Comparison of ENCODE assay signal across 1 cellular context in genomic region chr18:58536534-58537271, GRCh38.
TF ChIP-seq lines count a peak whose summit lies in the region.

No MANE protein-coding gene starts in this region.

TF ChIP-seq in GM12878, 131 proteins besides CTCF, POLR2A, EP300 and RAD21 (continued from another document and continues in another):
- TF ChIP-seq ZBTB40 (IDR thresholded peaks at IDR 0.05; ENCODE audit: borderline replicate concordance): no peak
- TF ChIP-seq PKNOX1 (IDR thresholded peaks at IDR 0.05): no peak
- TF ChIP-seq NFIC (IDR thresholded peaks at IDR 0.05; ENCODE audit: low read depth, low read length): no peak
- no peak for TF ChIP-seq MEF2A (IDR thresholded peaks at IDR 0.05; ENCODE audit: insufficient read depth, low read depth, low read length)
- no peak; the same call in 1 of the 2 replicates for TF ChIP-seq LARP7 (IDR thresholded peaks at IDR 0.05)
- no peak for TF ChIP-seq FOXM1 (IDR thresholded peaks at IDR 0.05; ENCODE audit: low read depth, low read length)
- no peak for TF ChIP-seq CREM (IDR thresholded peaks at IDR 0.05; ENCODE audit: low read depth)
- TF ChIP-seq SPI1 (IDR thresholded peaks at IDR 0.05; ENCODE audit: borderline replicate concordance, insufficient read depth, low read depth, low read length): peak; percentile 100
- TF ChIP-seq PML (IDR thresholded peaks at IDR 0.05; ENCODE audit: low read length): no peak
- no peak; the same call in 1 of the 2 replicates for TF ChIP-seq ZNF217 (IDR thresholded peaks at IDR 0.05)
- no peak for TF ChIP-seq CUX1 (IDR thresholded peaks at IDR 0.05; ENCODE audit: insufficient replicate concordance, low read depth, low read length)
- no peak for TF ChIP-seq SIX5 (IDR thresholded peaks at IDR 0.05; ENCODE audit: low read depth, low read length, severe bottlenecking)
- TF ChIP-seq SREBF2 (IDR thresholded peaks at IDR 0.05; ENCODE audit: low read length): no peak
- TF ChIP-seq SMAD5 (IDR thresholded peaks at IDR 0.05; ENCODE audit: low read depth): no peak; the same call in 1 of the 2 replicates
- TF ChIP-seq NR2C1 (IDR thresholded peaks at IDR 0.05): no peak
- no peak; the same call in 1 of the 2 replicates for TF ChIP-seq GATAD2B (conservative IDR thresholded peaks at IDR 0.05; ENCODE audit: low read depth)
- TF ChIP-seq BCL3 (IDR thresholded peaks at IDR 0.05; ENCODE audit: borderline replicate concordance, insufficient read depth, low read depth, low read length, poor library complexity, severe bottlenecking): peak; percentile 13
- no peak for TF ChIP-seq SREBF1 (IDR thresholded peaks at IDR 0.05; ENCODE audit: low read length)
- TF ChIP-seq RBBP5 (conservative IDR thresholded peaks at IDR 0.05): no peak
- TF ChIP-seq CEBPB (IDR thresholded peaks at IDR 0.05; ENCODE audit: borderline replicate concordance in 1 of 2, low read depth in 2 of 2, low read length in 2 of 2): no peak
- TF ChIP-seq HSF1 (IDR thresholded peaks at IDR 0.05; ENCODE audit: low read depth, low read length): no peak
- TF ChIP-seq EED (IDR thresholded peaks at IDR 0.05; ENCODE audit: low read depth): peak; percentile 91
- TF ChIP-seq NBN (IDR thresholded peaks at IDR 0.05): 0 out of 2 replicates have a peak, but pooled peaks have one; percentile 16
- no peak for TF ChIP-seq WRNIP1 (IDR thresholded peaks at IDR 0.05; ENCODE audit: borderline replicate concordance, low read depth, low read length)
- no peak for TF ChIP-seq YY1 (IDR thresholded peaks at IDR 0.05; ENCODE audit: low read depth, low read length)
- TF ChIP-seq RCOR1 (conservative IDR thresholded peaks at IDR 0.05; ENCODE audit: low read depth, low read length): no peak
- no peak for TF ChIP-seq ZNF207 (IDR thresholded peaks at IDR 0.05; ENCODE audit: borderline replicate concordance)
- no peak for TF ChIP-seq HCFC1 (IDR thresholded peaks at IDR 0.05; ENCODE audit: low read length)
- peak; percentile 29; the same call in 1 of the 2 replicates for TF ChIP-seq ZBED1 (IDR thresholded peaks at IDR 0.05; ENCODE audit: borderline replicate concordance)
- no peak for TF ChIP-seq GABPA (IDR thresholded peaks at IDR 0.05; ENCODE audit: low read depth)
- peak; percentile 63 for TF ChIP-seq TCF3 (IDR thresholded peaks at IDR 0.05; ENCODE audit: borderline replicate concordance, insufficient read depth, low read depth, low read length)
- no peak for TF ChIP-seq YBX1 (IDR thresholded peaks at IDR 0.05)
- TF ChIP-seq ATF3 (IDR thresholded peaks at IDR 0.05; ENCODE audit: borderline replicate concordance, extremely low read depth, low read depth, low read length): no peak
- TF ChIP-seq BHLHE40 (IDR thresholded peaks at IDR 0.05; ENCODE audit: borderline replicate concordance in 1 of 2, low read depth in 2 of 2, low read length in 1 of 2): peak; percentile 52 to 60; a peak in 3 of 4 replicates
- 0 out of 2 replicates have a peak, but pooled peaks have one; percentile 66 for TF ChIP-seq STAT3 (IDR thresholded peaks at IDR 0.05; ENCODE audit: low read depth, low read length)
- no peak for TF ChIP-seq PAX8 (IDR thresholded peaks at IDR 0.05)
- 0 out of 4 replicates have a peak, but pooled peaks of 1 of the 2 experiments have one; percentile 19 for TF ChIP-seq SRF (IDR thresholded peaks at IDR 0.05; ENCODE audit: low read depth in 2 of 2, low read length in 2 of 2)
- no peak for TF ChIP-seq SMAD1 (IDR thresholded peaks at IDR 0.05; ENCODE audit: low read depth, partially characterized antibody)
- peak; percentile 87 for TF ChIP-seq IKZF2 (IDR thresholded peaks at IDR 0.05)
- no peak for TF ChIP-seq ZNF592 (IDR thresholded peaks at IDR 0.05)
- no peak for TF ChIP-seq E4F1 (IDR thresholded peaks at IDR 0.05; ENCODE audit: borderline replicate concordance, partially characterized antibody)
- no peak for TF ChIP-seq ZNF622 (IDR thresholded peaks at IDR 0.05)
- TF ChIP-seq POLR2AphosphoS2 (IDR thresholded peaks at IDR 0.05; ENCODE audit: low read depth, low read length): peak; percentile 81
- no peak for TF ChIP-seq HDAC6 (IDR thresholded peaks at IDR 0.05; ENCODE audit: unreplicated experiment)
